In the genomic region with DNA sequence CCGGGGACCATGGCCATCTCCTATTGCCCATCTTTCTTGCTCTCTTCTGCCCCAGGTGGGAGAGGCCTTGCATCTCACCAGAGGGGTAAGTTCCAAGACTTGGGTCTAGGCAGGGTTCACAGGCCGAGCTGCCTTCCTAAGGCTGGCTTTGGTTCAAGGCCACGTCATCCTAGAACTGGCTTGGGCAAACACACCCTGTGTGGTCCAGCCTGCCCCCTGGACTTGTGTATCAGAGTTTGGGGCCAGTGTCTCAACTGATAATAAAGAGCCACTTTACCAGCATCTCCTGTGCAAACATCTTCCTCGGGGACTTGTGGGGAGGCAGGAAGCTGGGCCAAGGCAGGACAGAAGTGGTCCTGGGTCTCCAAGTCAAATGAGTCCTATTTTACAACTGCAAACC, we compare ENCODE assay signal across 17 cellular contexts. TPM values are rescaled to one million over a fixed set of nuclear protein-coding genes. Genes with fewer than 3 reads are reported as not detected.
DNase-seq lines count a peak whose midpoint lies in the region; ATAC-seq and TF ChIP-seq lines count a peak whose summit lies in the region.
"Had no signal": no experiment of that assay in that cellular context is flagged by ENCODE, and none has a peak within 500 bp of the region (broad histone marks: within the 10 kb centered on the region; RNA-seq: fewer than 3 reads in every experiment).

No MANE protein-coding gene starts in this region.

- H3K4me3 ChIP-seq in HEK293 (ENCODE audit: low read depth, low read length) (no peak overlapping the region), SJCRH30 (no peak overlapping the region), endodermal cell (ENCODE audit: low read length) (no peak overlapping the region)
- H3K4me3 ChIP-seq: HAP-1 had no signal

- TF ChIP-seq CTCF in HEK293 (tag by site-specific recombination; IDR thresholded peaks at IDR 0.05) (no peak), endodermal cell (conservative IDR thresholded peaks at IDR 0.05) (no peak), neural crest cell (conservative IDR thresholded peaks at IDR 0.05) (no peak), foreskin keratinocyte (conservative IDR thresholded peaks at IDR 0.05) (no peak), mesothelial cell of epicardium (IDR thresholded peaks at IDR 0.05; ENCODE audit: unreplicated experiment) (no peak)

- H3K27me3 Mint-ChIP-seq in endodermal cell (ENCODE audit: insufficient read depth): no peaks in the 10 kb centered on the region
- no peaks in the 10 kb centered on the region for H3K27me3 Mint-ChIP-seq in neural crest cell (ENCODE audit: low read depth)
- H3K27me3 Mint-ChIP-seq in mesothelial cell of epicardium (ENCODE audit: low read depth): no peaks in the 10 kb centered on the region
- H3K27me3 Mint-ChIP-seq: B cell; CD4-positive, alpha-beta memory T cell had no signal

- H3K27ac Mint-ChIP-seq in endodermal cell (no peak overlapping the region), neural crest cell (ENCODE audit: unreplicated experiment) (peak overlapping the region; percentile 83), mesothelial cell of epicardium (no peak overlapping the region)
- H3K27ac Mint-ChIP-seq: B cell; CD4-positive, alpha-beta memory T cell; HFFc6 had no signal

- H3K27me3 ChIP-seq in SJCRH30 (no peaks in the 10 kb centered on the region), endodermal cell (ENCODE audit: control insufficient read depth, insufficient read depth, low read length, poor library complexity, severe bottlenecking) (no peaks in the 10 kb centered on the region), foreskin keratinocyte (no peaks in the 10 kb centered on the region)

- H3K36me3 Mint-ChIP-seq in endodermal cell (ENCODE audit: low read depth) (peaks cover 6% of the 10 kb centered on the region), neural crest cell (ENCODE audit: low read depth) (peaks cover 25% of the 10 kb centered on the region), mesothelial cell of epicardium (peaks cover 18% of the 10 kb centered on the region)

- DNase-seq in SJCRH30 (peak; percentile 40 to 56), endodermal cell (peak; percentile 27), neural crest cell (ENCODE audit: low read depth, low spot score) (no peak), foreskin keratinocyte (no peak), NCI-H1694 (lab: John Stamatoyannopoulos, UW) (no peak), mesothelial cell of epicardium (ENCODE audit: low spot score in 2 of 2, unreplicated experiment in 2 of 2) (no peak)
- DNase-seq in activated CD8-positive, alpha-beta memory T cell treated with anti-CD3 and anti-CD28 coated beads, Interleukin-2, amount 50 U/mL, for 4 hours: no peak
- DNase-seq: CD4-positive, alpha-beta memory T cell; DMS153; DMS79 treated with DMSO at 0.1 percent for 48 hours; GDM1; HFFc6 had no signal

- H3K4me1 Mint-ChIP-seq in endodermal cell: no peaks in the 10 kb centered on the region
- H3K4me1 Mint-ChIP-seq in neural crest cell: peaks cover 5% of the 10 kb centered on the region
- no peaks in the 10 kb centered on the region for H3K4me1 Mint-ChIP-seq in mesothelial cell of epicardium
- H3K4me1 Mint-ChIP-seq: B cell had no signal

- H3K9me3 ChIP-seq in HEK293 (ENCODE audit: control insufficient read depth, insufficient read depth, low read depth, low read length): no peaks in the 10 kb centered on the region
- no peaks in the 10 kb centered on the region; the same call in 1 of the 2 replicates for H3K9me3 ChIP-seq in SJCRH30 (replicated peaks)
- H3K9me3 ChIP-seq in endodermal cell (ENCODE audit: control insufficient read depth, low read length): no peaks in the 10 kb centered on the region
- H3K9me3 ChIP-seq: HAP-1 had no signal

- H3K36me3 ChIP-seq in HEK293 (ENCODE audit: control insufficient read depth in 2 of 2, insufficient read depth in 1 of 2, low read length in 2 of 2) (peaks cover 0 to 8% of the 10 kb centered on the region in 2 experiments; a peak in 1 of 3 replicates), SJCRH30 (peaks cover 8% of the 10 kb centered on the region; the same call in 1 of the 2 replicates), endodermal cell (ENCODE audit: control insufficient read depth, insufficient read depth, low read length) (no peaks in the 10 kb centered on the region)
- H3K36me3 ChIP-seq: HAP-1 had no signal

- H3K27ac ChIP-seq in HEK293 (ENCODE audit: extremely low read depth, low read depth, low read length) (no peak overlapping the region), SJCRH30 (no peak overlapping the region), endodermal cell (ENCODE audit: low read depth, low read length) (no peak overlapping the region), foreskin keratinocyte (no peak overlapping the region)
- H3K27ac ChIP-seq: C4-2B, HL-60 had no signal

- no peak for ATAC-seq in foreskin keratinocyte

- POLR2A ChIA-PET in HEK293 (lab: Yijun Ruan, JAX): no interaction called here

- H3K4me1 ChIP-seq in HEK293 (ENCODE audit: control insufficient read depth, insufficient read depth, low read length) (no peaks in the 10 kb centered on the region), SJCRH30 (peaks cover 7% of the 10 kb centered on the region; the same call in 1 of the 2 replicates), endodermal cell (ENCODE audit: control insufficient read depth, insufficient read depth, low read length) (no peaks in the 10 kb centered on the region), foreskin keratinocyte (no peaks in the 10 kb centered on the region)
- H3K4me1 ChIP-seq: HAP-1 had no signal

- no peak overlapping the region for H3K9ac ChIP-seq in endodermal cell (ENCODE audit: extremely low read depth, low read length, poor library complexity, severe bottlenecking)

- H3K4me3 Mint-ChIP-seq in endodermal cell (no peak overlapping the region), neural crest cell (no peak overlapping the region), mesothelial cell of epicardium (no peak overlapping the region)
- H3K4me3 Mint-ChIP-seq: B cell; CD4-positive, alpha-beta memory T cell; HFFc6 had no signal

- H3K9me3 Mint-ChIP-seq in endodermal cell (peaks cover 6% of the 10 kb centered on the region), neural crest cell (no peaks in the 10 kb centered on the region), mesothelial cell of epicardium (peaks cover 5% of the 10 kb centered on the region)

- WGBS in endodermal cell (ENCODE audit: insufficient coverage in 1 of 2, insufficient read length in 1 of 2), 2 experiments: 89 to 95% methylated on average over 2 to 4 of the region's 4 CpGs

- CTCF ChIA-PET in HEK293 (lab: Yijun Ruan, JAX): interaction anchor here (0.8 to 1.4 kb wide), 2 partner anchors 10 to 15 kb away, joined by 3 read pairs; no protein-coding TSS in a partner anchor

TF ChIP-seq in HEK293, 187 proteins besides CTCF, POLR2A, EP300 and RAD21:
- TF ChIP-seq ZNF654 (tag by site-specific recombination; IDR thresholded peaks at IDR 0.05; ENCODE audit: low read depth) (no peak), ZNF777 (tag by site-specific recombination; IDR thresholded peaks at IDR 0.05; ENCODE audit: borderline replicate concordance) (no peak), ZNF157 (tag by site-specific recombination; IDR thresholded peaks at IDR 0.05) (no peak), ZBTB8A (tag by site-specific recombination; IDR thresholded peaks at IDR 0.05) (no peak), GLIS1 (tag by site-specific recombination; IDR thresholded peaks at IDR 0.05) (peak; percentile 73)

RNA-seq across cellular contexts. Expression of gene BOD1, which starts 17.8 kb away (rescaled TPM):
- total RNA-seq in SJCRH30 (2014; rRNA removed; shearing (Covaris generic)): 104 and 105 TPM in 2 replicates
- total RNA-seq in endodermal cell: 10 to 100 TPM; 79.3 to 92.9 TPM
- polyA plus RNA-seq in endodermal cell (2013, experiment 1 of 2): 144 TPM
- 121 TPM for polyA plus RNA-seq in endodermal cell (2013, experiment 2 of 2)
- total RNA-seq in neural crest cell: 121 and 126 TPM in 2 replicates
- 58.5 and 67.2 TPM in 2 replicates for total RNA-seq in foreskin keratinocyte
- polyA plus RNA-seq in foreskin keratinocyte: 51.8 and 61.2 TPM in 2 replicates
- 90.6 to 91.9 TPM (median 91.2 TPM) in 3 replicates for total RNA-seq in mesothelial cell of epicardium

Comparison
In these comparisons a context has a peak if more than half of its experiments do, and no peak if none do; other contexts are left out.
1. DNase-seq: peak in SJCRH30 (2 of 2) and endodermal cell (single experiment); none in neural crest cell (single experiment), activated CD8-positive, alpha-beta memory T cell treated with anti-CD3 and anti-CD28 coated beads, Interleukin-2, amount 50 U/mL, for 4 hours (single experiment), foreskin keratinocyte (0 of 2), NCI-H1694 (single experiment) and mesothelial cell of epicardium (0 of 2).